In the genomic region with DNA sequence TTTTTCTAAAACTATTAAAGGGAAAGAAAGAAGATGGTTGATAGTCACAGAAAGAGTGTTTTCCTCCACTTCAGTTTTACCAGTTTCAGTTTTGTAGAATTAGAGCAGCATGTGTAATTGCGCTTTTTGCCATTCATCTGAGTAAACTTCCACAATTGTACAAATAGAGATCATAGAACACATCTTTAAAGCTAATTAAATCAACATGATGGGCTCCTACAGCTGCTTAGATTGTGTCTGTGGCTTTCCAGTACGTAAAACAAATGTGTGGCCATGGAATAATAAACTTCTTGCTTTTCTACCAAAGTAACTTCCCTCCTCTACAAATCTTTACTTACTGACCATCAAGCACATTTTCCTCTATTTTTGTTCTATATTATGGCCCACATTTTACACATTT, we compare ENCODE assay signal across 18 cellular contexts.
DNase-seq lines count a peak whose midpoint lies in the region; ATAC-seq and TF ChIP-seq lines count a peak whose summit lies in the region.
"Had no signal": no experiment of that assay in that cellular context is flagged by ENCODE, and none has a peak within 500 bp of the region (broad histone marks: within the 10 kb centered on the region; RNA-seq: fewer than 3 reads in every experiment).

No MANE protein-coding gene starts in this region.

- CTCF ChIA-PET in activated naive CD4-positive, alpha-beta T cell treated with anti-CD3 and anti-CD28 coated beads, Interleukin-2, amount 10 ng/mL, durations not matched to agents 7 days and 5 days (lab: Charles Lee): no interaction called here

- no peak overlapping the region for H3K4me3 Mint-ChIP-seq in activated naive CD4-positive, alpha-beta T cell treated with anti-CD3 and anti-CD28 coated beads, Interleukin-2, amount 10 ng/mL, durations not matched to agents 7 days and 5 days
- H3K4me3 Mint-ChIP-seq: CD8-positive, alpha-beta memory T cell; IgD-negative memory B cell had no signal

- no peaks in the 10 kb centered on the region for H3K4me1 Mint-ChIP-seq in activated naive CD4-positive, alpha-beta T cell treated with anti-CD3 and anti-CD28 coated beads, Interleukin-2, amount 10 ng/mL, durations not matched to agents 7 days and 5 days
- H3K4me1 Mint-ChIP-seq: CD8-positive, alpha-beta memory T cell; IgD-negative memory B cell had no signal

- 87 to 89% methylated on average over 2 of the region's 2 CpGs for WGBS in upper lobe of left lung, 2 donors

- H3K27ac ChIP-seq in SJCRH30 (peak overlapping the region; percentile 27), osteoblast (ENCODE audit: low read depth, low read length) (no peak overlapping the region), upper lobe of left lung (no peak overlapping the region)

- H3K36me3 Mint-ChIP-seq in activated naive CD4-positive, alpha-beta T cell treated with anti-CD3 and anti-CD28 coated beads, Interleukin-2, amount 10 ng/mL, durations not matched to agents 7 days and 5 days: no peaks in the 10 kb centered on the region
- H3K36me3 Mint-ChIP-seq: CD8-positive, alpha-beta memory T cell; IgD-negative memory B cell had no signal

- H3K9me3 Mint-ChIP-seq in activated naive CD4-positive, alpha-beta T cell treated with anti-CD3 and anti-CD28 coated beads, Interleukin-2, amount 10 ng/mL, durations not matched to agents 7 days and 5 days: no peaks in the 10 kb centered on the region
- H3K9me3 Mint-ChIP-seq: IgD-negative memory B cell had no signal

- TF ChIP-seq POLR2A in upper lobe of left lung (IDR thresholded peaks at IDR 0.05): no peak

- no peak overlapping the region for H3K4me3 ChIP-seq in HFF-Myc (replicated peaks; ENCODE audit: low read depth, low read length)
- no peak overlapping the region for H3K4me3 ChIP-seq in SJCRH30
- no peak overlapping the region for H3K4me3 ChIP-seq in fibroblast of mammary gland (ENCODE audit: control insufficient read depth, low read depth, low read length)
- no peak overlapping the region for H3K4me3 ChIP-seq in osteoblast (ENCODE audit: insufficient read depth, low read length)
- H3K4me3 ChIP-seq in upper lobe of left lung: no peak overlapping the region

- peak overlapping the region; percentile 10 for H3K4me2 ChIP-seq in osteoblast (ENCODE audit: insufficient read depth, low read length)

- no peaks in the 10 kb centered on the region for H4K20me1 ChIP-seq in osteoblast (ENCODE audit: insufficient read depth, low read length)

- no peak overlapping the region for H3K27ac Mint-ChIP-seq in activated naive CD4-positive, alpha-beta T cell treated with anti-CD3 and anti-CD28 coated beads, Interleukin-2, amount 10 ng/mL, durations not matched to agents 7 days and 5 days
- H3K27ac Mint-ChIP-seq: CD8-positive, alpha-beta memory T cell; IgD-negative memory B cell had no signal

- no peaks in the 10 kb centered on the region for H3K79me2 ChIP-seq in osteoblast (ENCODE audit: insufficient read depth, low read length)

- no peaks in the 10 kb centered on the region for H3K36me3 ChIP-seq in SJCRH30
- H3K36me3 ChIP-seq in osteoblast (ENCODE audit: insufficient read depth, low read length): no peaks in the 10 kb centered on the region
- no peaks in the 10 kb centered on the region for H3K36me3 ChIP-seq in upper lobe of left lung
- H3K36me3 ChIP-seq: BE2C had no signal

- peak; percentile 27 for DNase-seq in HFF-Myc (ENCODE audit: extremely low read depth, low read depth)
- DNase-seq in SJCRH30: peak in 1 of 2 experiments; percentile 20
- peak; percentile 16 for DNase-seq in fibroblast of mammary gland (ENCODE audit: low read depth)
- no peak for DNase-seq in osteoblast (ENCODE audit: insufficient read length, low spot score, missing footprints)
- no peak for DNase-seq in LoVo (ENCODE audit: low spot score)
- no peak for DNase-seq in activated naive CD4-positive, alpha-beta T cell treated with anti-CD3 and anti-CD28 coated beads, Interleukin-2, amount 10 ng/mL, durations not matched to agents 7 days and 5 days
- no peak for DNase-seq in upper lobe of left lung
- DNase-seq in D341Med (ENCODE audit: low spot score): no peak
- DNase-seq: BE2C; CD8-positive, alpha-beta memory T cell; H7; MV-4-11; NCI-H1417 treated with DMSO at 0.1 percent for 48 hours; NCI-H2081 treated with DMSO at 0.1 percent for 48 hours; NCI-H2227 treated with DMSO at 0.1 percent for 48 hours; NCI-H526 treated with DMSO at 0.1 percent for 48 hours; Right ventricle myocardium superior had no signal

- no peaks in the 10 kb centered on the region for H3K27me3 Mint-ChIP-seq in activated naive CD4-positive, alpha-beta T cell treated with anti-CD3 and anti-CD28 coated beads, Interleukin-2, amount 10 ng/mL, durations not matched to agents 7 days and 5 days
- H3K27me3 Mint-ChIP-seq: IgD-negative memory B cell had no signal

- no peak for TF ChIP-seq EP300 in upper lobe of left lung (IDR thresholded peaks at IDR 0.05)

- H3K4me1 ChIP-seq in SJCRH30 (peaks cover 6% of the 10 kb centered on the region; the same call in 1 of the 2 replicates), osteoblast (ENCODE audit: insufficient read depth, low read length) (no peaks in the 10 kb centered on the region), upper lobe of left lung (no peaks in the 10 kb centered on the region)
- H3K4me1 ChIP-seq: BE2C had no signal

- ATAC-seq in upper lobe of left lung (ENCODE audit: low FRiP score in 2 of 2): no peak

- TF ChIP-seq CTCF in HFF-Myc (IDR thresholded peaks at IDR 0.05; ENCODE audit: low read depth, low read length, missing control alignments): no peak
- TF ChIP-seq CTCF in fibroblast of mammary gland (conservative IDR thresholded peaks at IDR 0.05; ENCODE audit: control insufficient read depth, insufficient read depth, low read depth, low read length): no peak
- TF ChIP-seq CTCF in osteoblast (IDR thresholded peaks at IDR 0.05; ENCODE audit: extremely low read depth, low read depth, low read length): no peak
- no peak for TF ChIP-seq CTCF in upper lobe of left lung (IDR thresholded peaks at IDR 0.05)

- H3K27me3 ChIP-seq in SJCRH30: no peaks in the 10 kb centered on the region
- H3K27me3 ChIP-seq in osteoblast (ENCODE audit: insufficient read depth, low read length): no peaks in the 10 kb centered on the region
- no peaks in the 10 kb centered on the region for H3K27me3 ChIP-seq in upper lobe of left lung
- H3K27me3 ChIP-seq: BE2C had no signal

- peak overlapping the region; percentile 66 for H2AFZ ChIP-seq in osteoblast (ENCODE audit: low read length)

- H3K9me3 ChIP-seq in SJCRH30 (replicated peaks) (no peaks in the 10 kb centered on the region), osteoblast (ENCODE audit: low read depth, low read length) (no peaks in the 10 kb centered on the region), upper lobe of left lung (no peaks in the 10 kb centered on the region)
- H3K9me3 ChIP-seq: BE2C had no signal

Comparison
In these comparisons a context has a peak if more than half of its experiments do, and no peak if none do; other contexts are left out.
1. DNase-seq: peak in HFF-Myc (single experiment) and fibroblast of mammary gland (single experiment); none in osteoblast (single experiment), LoVo (single experiment), activated naive CD4-positive, alpha-beta T cell treated with anti-CD3 and anti-CD28 coated beads, Interleukin-2, amount 10 ng/mL, durations not matched to agents 7 days and 5 days (single experiment), upper lobe of left lung (0 of 2) and D341Med (single experiment).